8 cellular contexts compared by ENCODE assay signal in genomic region chr19:55258828-55259539, GRCh38. TPM values are rescaled to one million over a fixed set of nuclear protein-coding genes. Genes with fewer than 3 reads are reported as not detected.
DNase-seq lines count a peak whose midpoint lies in the region; ATAC-seq and TF ChIP-seq lines count a peak whose summit lies in the region.

A gene with protein sequence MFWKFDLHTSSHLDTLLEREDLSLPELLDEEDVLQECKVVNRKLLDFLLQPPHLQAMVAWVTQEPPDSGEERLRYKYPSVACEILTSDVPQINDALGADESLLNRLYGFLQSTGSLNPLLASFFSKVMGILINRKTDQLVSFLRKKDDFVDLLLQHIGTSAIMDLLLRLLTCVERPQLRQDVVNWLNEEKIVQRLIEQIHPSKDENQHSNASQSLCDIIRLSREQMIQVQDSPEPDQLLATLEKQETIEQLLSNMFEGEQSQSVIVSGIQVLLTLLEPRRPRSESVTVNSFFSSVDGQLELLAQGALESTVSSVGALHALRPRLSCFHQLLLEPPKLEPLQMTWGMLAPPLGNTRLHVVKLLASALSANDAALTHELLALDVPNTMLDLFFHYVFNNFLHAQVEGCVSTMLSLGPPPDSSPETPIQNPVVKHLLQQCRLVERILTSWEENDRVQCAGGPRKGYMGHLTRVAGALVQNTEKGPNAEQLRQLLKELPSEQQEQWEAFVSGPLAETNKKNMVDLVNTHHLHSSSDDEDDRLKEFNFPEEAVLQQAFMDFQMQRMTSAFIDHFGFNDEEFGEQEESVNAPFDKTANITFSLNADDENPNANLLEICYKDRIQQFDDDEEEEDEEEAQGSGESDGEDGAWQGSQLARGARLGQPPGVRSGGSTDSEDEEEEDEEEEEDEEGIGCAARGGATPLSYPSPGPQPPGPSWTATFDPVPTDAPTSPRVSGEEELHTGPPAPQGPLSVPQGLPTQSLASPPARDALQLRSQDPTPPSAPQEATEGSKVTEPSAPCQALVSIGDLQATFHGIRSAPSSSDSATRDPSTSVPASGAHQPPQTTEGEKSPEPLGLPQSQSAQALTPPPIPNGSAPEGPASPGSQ (minus strand): TSS chr19:55259017. CDS start chr19:55247103, 11,914 bp downstream.

- peak within 1 kb of the TSS; percentile 88 for H3K27ac ChIP-seq in RWPE2 (ENCODE audit: poor library complexity, severe bottlenecking)

- TF ChIP-seq CTCF in RWPE2 (IDR thresholded peaks at IDR 0.05; ENCODE audit: poor library complexity, severe bottlenecking) (no peak), fibroblast of mammary gland (conservative IDR thresholded peaks at IDR 0.05; ENCODE audit: control insufficient read depth, insufficient read depth, low read depth, low read length) (no peak)

- H3K27me3 Mint-ChIP-seq in activated T-helper 2 cell treated with anti-CD3 and anti-CD28 coated beads, Interferon-gamma antibody, Interleukin-2, Interleukin-4, amounts not matched to agents 10 μg/mL and 5 μg/mL and 100 μg/mL, durations not matched to agents 14 hours and 24 hours and 36 hours (ENCODE audit: low read depth), result no peaks in the 10 kb centered on the region
- H3K27me3 Mint-ChIP-seq in naive thymus-derived CD8-positive, alpha-beta T cell, result no peaks in the 10 kb centered on the region

- H3K27me3 ChIP-seq in RWPE2 (ENCODE audit: insufficient read depth, poor library complexity, severe bottlenecking), result no peaks in the 10 kb centered on the region

- peak within 1 kb of the TSS; percentile 66 for H3K4me3 ChIP-seq in RWPE2 (ENCODE audit: severe bottlenecking)
- peak within 1 kb of the TSS; percentile 79 for H3K4me3 ChIP-seq in fibroblast of mammary gland (ENCODE audit: control insufficient read depth, low read depth, low read length)

- ATAC-seq in RWPE2 (ENCODE audit: low read depth), result peak; percentile 87
- peak; percentile 77 to 81 for ATAC-seq in naive thymus-derived CD8-positive, alpha-beta T cell

- no peaks in the 10 kb centered on the region for H3K9me3 Mint-ChIP-seq in activated T-helper 2 cell treated with anti-CD3 and anti-CD28 coated beads, Interferon-gamma antibody, Interleukin-2, Interleukin-4, amounts not matched to agents 10 μg/mL and 5 μg/mL and 100 μg/mL, durations not matched to agents 14 hours and 24 hours and 36 hours
- no peaks in the 10 kb centered on the region for H3K9me3 Mint-ChIP-seq in naive thymus-derived CD8-positive, alpha-beta T cell

- H3K9me3 ChIP-seq in RWPE2 (ENCODE audit: severe bottlenecking), result no peaks in the 10 kb centered on the region

- POLR2A ChIA-PET in naive thymus-derived CD8-positive, alpha-beta T cell (lab: Charles Lee), result interaction anchor here (0.6 to 8.1 kb wide), 24 partner anchors 8 to 1070 kb away, joined by 3 to 142 read pairs (median 6); partner anchors contain the start of genes FIZ1, HSPBP1, KMT5C and MBOAT7

- peaks cover 43% of the 10 kb centered on the region for H3K4me1 Mint-ChIP-seq in activated T-helper 2 cell treated with anti-CD3 and anti-CD28 coated beads, Interferon-gamma antibody, Interleukin-2, Interleukin-4, amounts not matched to agents 10 μg/mL and 5 μg/mL and 100 μg/mL, durations not matched to agents 14 hours and 24 hours and 36 hours (ENCODE audit: low read depth)
- peaks cover 20 to 51% (median 43%) of the 10 kb centered on the region in 4 donors for H3K4me1 Mint-ChIP-seq in naive thymus-derived CD8-positive, alpha-beta T cell

- intact Hi-C loops in activated T-helper 2 cell treated with anti-CD3 and anti-CD28 coated beads, Interferon-gamma antibody, Interleukin-2, Interleukin-4, amounts not matched to agents 10 μg/mL and 5 μg/mL and 100 μg/mL, durations not matched to agents 14 hours and 24 hours and 36 hours (cut with micrococcal nuclease), result loop anchor here (1.0 to 10.0 kb wide), 9 partner anchors 21 to 1054 kb away; partner anchors contain the start of genes CCDC106, HSPBP1, KMT5C and PPP1R12C

- H3K4me1 ChIP-seq in RWPE2 (ENCODE audit: insufficient read depth, poor library complexity, severe bottlenecking), result peaks cover 16% of the 10 kb centered on the region

- peaks cover 6% of the 10 kb centered on the region for H3K36me3 ChIP-seq in RWPE2 (ENCODE audit: low read depth)

- peak within 1 kb of the TSS; percentile 97 for H3K27ac Mint-ChIP-seq in activated T-helper 2 cell treated with anti-CD3 and anti-CD28 coated beads, Interferon-gamma antibody, Interleukin-2, Interleukin-4, amounts not matched to agents 10 μg/mL and 5 μg/mL and 100 μg/mL, durations not matched to agents 14 hours and 24 hours and 36 hours
- peak within 1 kb of the TSS; percentile 98 to 100 (median 99) for H3K27ac Mint-ChIP-seq in naive thymus-derived CD8-positive, alpha-beta T cell

- peaks cover 41% of the 10 kb centered on the region for H3K36me3 Mint-ChIP-seq in activated T-helper 2 cell treated with anti-CD3 and anti-CD28 coated beads, Interferon-gamma antibody, Interleukin-2, Interleukin-4, amounts not matched to agents 10 μg/mL and 5 μg/mL and 100 μg/mL, durations not matched to agents 14 hours and 24 hours and 36 hours (ENCODE audit: low read depth)
- peaks cover 0 to 8% (median 0%) of the 10 kb centered on the region in 3 donors for H3K36me3 Mint-ChIP-seq in naive thymus-derived CD8-positive, alpha-beta T cell

- DNase-seq in EH (ENCODE audit: low read depth) (peak; percentile 100), H4 (ENCODE audit: low spot score) (peak; percentile 100), LoVo (ENCODE audit: low spot score) (peak; percentile 98), RWPE2 (ENCODE audit: low spot score) (peak; percentile 94), fibroblast of mammary gland (ENCODE audit: low read depth) (peak; percentile 100)
- DNase-seq in activated T-helper 2 cell treated with anti-CD3 and anti-CD28 coated beads, Interferon-gamma antibody, Interleukin-2, Interleukin-4, amounts not matched to agents 10 μg/mL and 5 μg/mL and 100 μg/mL, durations not matched to agents 14 hours and 24 hours and 36 hours (ENCODE audit: low spot score), result peak; percentile 94
- DNase-seq in naive thymus-derived CD8-positive, alpha-beta T cell, result peak; percentile 88 to 99 (median 94)
- peak; percentile 89 to 100 (median 93) for DNase-seq in stimulated activated naive CD4-positive, alpha-beta T cell (lab: John Stamatoyannopoulos, UW)

- H3K4me3 Mint-ChIP-seq in activated T-helper 2 cell treated with anti-CD3 and anti-CD28 coated beads, Interferon-gamma antibody, Interleukin-2, Interleukin-4, amounts not matched to agents 10 μg/mL and 5 μg/mL and 100 μg/mL, durations not matched to agents 14 hours and 24 hours and 36 hours (ENCODE audit: low read depth), result peak within 1 kb of the TSS; percentile 92
- H3K4me3 Mint-ChIP-seq in naive thymus-derived CD8-positive, alpha-beta T cell, result peak within 1 kb of the TSS; percentile 95 to 99 (median 98)

RNA-seq across cellular contexts. Expression of the gene that starts here (rescaled TPM):
- 29.7 and 31.8 TPM in 2 replicates for total RNA-seq in H4 (2014; rRNA removed; shearing (Covaris generic))
- 180 and 183 TPM in 2 replicates for total RNA-seq in activated T-helper 2 cell treated with anti-CD3 and anti-CD28 coated beads, Interferon-gamma antibody, Interleukin-2, Interleukin-4, amounts not matched to agents 10 μg/mL and 5 μg/mL and 100 μg/mL, durations not matched to agents 14 hours and 24 hours and 36 hours
- total RNA-seq in naive thymus-derived CD8-positive, alpha-beta T cell, result 100 to 1,000 TPM; 167 to 168 TPM
- polyA plus RNA-seq in naive thymus-derived CD8-positive, alpha-beta T cell, result 100 to 1,000 TPM in 1 of 3 donors, 10 to 100 TPM in 2; 57.3 to 131 (median 60.9) TPM

Comparison
In these comparisons a context has a peak if more than half of its experiments do, and no peak if none do; other contexts are left out.
1. Peak in every context shown above with its lines: DNase-seq, ATAC-seq, H3K4me3 ChIP-seq and H3K27ac ChIP-seq.